In the genomic region with DNA sequence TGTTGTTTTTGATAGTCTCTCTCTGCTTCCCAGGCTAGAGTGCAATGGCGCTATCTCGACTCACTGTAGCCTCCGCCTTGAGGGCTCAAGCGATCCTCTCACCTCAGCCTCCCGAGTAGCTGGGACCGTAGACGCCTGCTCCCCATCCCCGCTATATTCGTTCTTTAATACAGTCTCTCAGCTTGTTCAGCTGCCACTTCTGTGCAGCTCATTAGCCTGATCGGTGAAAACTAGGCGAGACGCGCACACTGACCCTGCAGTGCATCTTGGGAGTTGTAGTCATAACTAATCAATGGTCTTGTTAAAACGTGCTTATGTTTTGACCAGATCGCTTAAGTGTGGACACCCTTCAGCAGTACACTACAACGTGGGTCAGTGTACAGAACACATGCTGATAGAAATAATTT, we compare ENCODE assay signal across 8 cellular contexts. TPM values are rescaled to one million over a fixed set of nuclear protein-coding genes. Genes with fewer than 3 reads are reported as not detected.
DNase-seq lines count a peak whose midpoint lies in the region; ATAC-seq and TF ChIP-seq lines count a peak whose summit lies in the region.

No MANE protein-coding gene starts in this region.

- intact Hi-C loops in ascending aorta (cut with DNase I): loop anchor here (1.0 to 10.0 kb wide), 6 partner anchors 36 to 1836 kb away; a partner anchor contains a TSS
- intact Hi-C loops in sciatic nerve (cut with DNase I): no loop called here

- TF ChIP-seq CTCF in GM12875 (IDR thresholded peaks at IDR 0.05; ENCODE audit: borderline replicate concordance, insufficient read depth, low read depth, low read length) (no peak), ascending aorta (IDR thresholded peaks at IDR 0.05) (no peak), hepatocyte (IDR thresholded peaks at IDR 0.05; ENCODE audit: poor library complexity) (no peak)

- no peaks in the 10 kb centered on the region for H3K9me2 ChIP-seq in hepatocyte (replicated peaks; ENCODE audit: insufficient read depth)

- peaks cover 83% of the 10 kb centered on the region for H3K79me2 ChIP-seq in hepatocyte

- ATAC-seq in sciatic nerve: peak; percentile 60

- WGBS in hepatocyte (ENCODE audit: low lambda C conversion rate, missing lambda C conversion rate): 2% methylated on average over 16 of the region's 16 CpGs

- H3K9me3 ChIP-seq in MG63 (no peaks in the 10 kb centered on the region), ascending aorta (no peaks in the 10 kb centered on the region), hepatocyte (ENCODE audit: low read depth) (no peaks in the 10 kb centered on the region)

- H3K4me1 ChIP-seq in ascending aorta (peaks cover 6 to 22% of the 10 kb centered on the region in 2 donors), hepatocyte (ENCODE audit: insufficient read depth) (peaks cover 11% of the 10 kb centered on the region)

- peak overlapping the region; percentile 89 for H2AFZ ChIP-seq in hepatocyte

- no peaks in the 10 kb centered on the region for H3K27me3 ChIP-seq in MG63
- no peaks in the 10 kb centered on the region for H3K27me3 ChIP-seq in ascending aorta
- H3K27me3 ChIP-seq in hepatocyte: no peaks in the 10 kb centered on the region

- H3K36me3 ChIP-seq in MG63: peaks cover 18% of the 10 kb centered on the region
- peaks cover 0 to 16% of the 10 kb centered on the region in 2 donors for H3K36me3 ChIP-seq in ascending aorta
- H3K36me3 ChIP-seq in hepatocyte (replicated peaks; ENCODE audit: insufficient read depth, low read depth): no peaks in the 10 kb centered on the region

- DNase-seq in HCEC 1CT: peak; percentile 53
- peak; percentile 42 for DNase-seq in MG63
- DNase-seq in SW 1271 (lab: John Stamatoyannopoulos, UW): peak; percentile 16 to 66
- DNase-seq in ascending aorta (ENCODE audit: low spot score in 2 of 2): peak in 1 of 2 donors; percentile 76
- DNase-seq in hepatocyte (ENCODE audit: low spot score): peak; percentile 54
- DNase-seq in sciatic nerve (ENCODE audit: low spot score): no peak
- DNase-seq in NCI-H128 (lab: John Stamatoyannopoulos, UW; ENCODE audit: unreplicated experiment): no peak

- H4K20me1 ChIP-seq in hepatocyte (ENCODE audit: insufficient read depth, poor library complexity, severe bottlenecking): peaks cover 26% of the 10 kb centered on the region

- H3K4me2 ChIP-seq in hepatocyte: peak overlapping the region; percentile 79

- peak overlapping the region; percentile 91 to 100 for H3K27ac ChIP-seq in ascending aorta
- peak overlapping the region; percentile 95 for H3K27ac ChIP-seq in hepatocyte

- H3K4me3 ChIP-seq in GM12875 (ENCODE audit: low read depth, low read length) (peak overlapping the region; percentile 67), MG63 (peak overlapping the region; percentile 88), ascending aorta (peak overlapping the region; percentile 66 to 93), hepatocyte (peak overlapping the region; percentile 88)

RNA-seq across cellular contexts. Expression of a gene that starts 1.2 kb away (rescaled TPM):
- total RNA-seq in MG63 (2014; rRNA removed; shearing (Covaris generic); ENCODE audit: low replicate concordance): 12.6 and 23.4 TPM in 2 replicates
- 18.2 TPM for total RNA-seq in ascending aorta
- total RNA-seq in hepatocyte: 54.0 and 54.3 TPM in 2 replicates
- polyA plus RNA-seq in hepatocyte: 29.6 and 30.1 TPM in 2 replicates
- 64.6 TPM for total RNA-seq in sciatic nerve

Comparison
In these comparisons a context has a peak if more than half of its experiments do, and no peak if none do; other contexts are left out.
1. DNase-seq: peak in HCEC 1CT (single experiment), MG63 (single experiment), SW 1271 (2 of 2) and hepatocyte (single experiment); none in sciatic nerve (single experiment) and NCI-H128 (single experiment).
2. Peak in every context shown above with its lines, with median percentiles within 50 percentile points of each other: H3K4me3 ChIP-seq.